ENCODE assay signal across 1 cellular context in the genomic region with DNA sequence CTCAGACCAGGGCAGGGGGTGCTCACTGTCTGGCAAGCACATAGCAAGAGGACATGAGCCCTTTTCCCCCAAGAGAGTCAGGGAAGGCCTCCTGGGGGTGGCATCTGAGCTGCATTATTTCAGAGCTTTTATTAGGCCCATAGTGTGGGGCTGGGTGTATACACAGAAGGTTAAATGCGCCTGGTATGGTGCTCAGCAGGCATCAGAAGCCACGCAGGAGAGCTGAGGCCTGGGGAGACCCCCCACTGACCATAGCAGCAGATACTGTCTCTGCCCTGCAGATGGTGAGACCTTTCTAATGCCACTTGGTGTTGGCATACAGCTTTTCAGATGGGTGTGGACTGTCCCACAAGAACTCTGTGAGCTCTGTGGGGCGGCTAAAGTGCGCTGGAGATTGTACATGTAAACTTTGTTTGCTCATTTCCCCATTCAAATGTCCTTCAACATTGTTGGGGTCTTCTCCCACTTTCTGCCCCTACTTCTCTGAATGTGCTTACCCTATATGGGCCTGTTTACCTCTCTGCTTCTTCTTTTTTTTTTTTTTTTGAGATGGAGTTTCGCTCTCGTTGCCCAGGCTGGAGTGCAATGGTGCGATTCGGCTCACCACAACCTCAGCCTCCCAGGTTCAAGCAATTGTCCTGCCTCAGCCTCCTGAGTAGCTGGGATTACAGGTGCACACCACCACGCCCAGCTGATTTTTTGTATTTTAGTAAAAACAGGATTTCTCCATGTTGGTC.
TF ChIP-seq lines count a peak whose summit lies in the region.

No MANE protein-coding gene starts in this region.

TF ChIP-seq in GM23338, 12 proteins besides CTCF, POLR2A, EP300 and RAD21 (continued from another document):
- TF ChIP-seq, protein P1, sequence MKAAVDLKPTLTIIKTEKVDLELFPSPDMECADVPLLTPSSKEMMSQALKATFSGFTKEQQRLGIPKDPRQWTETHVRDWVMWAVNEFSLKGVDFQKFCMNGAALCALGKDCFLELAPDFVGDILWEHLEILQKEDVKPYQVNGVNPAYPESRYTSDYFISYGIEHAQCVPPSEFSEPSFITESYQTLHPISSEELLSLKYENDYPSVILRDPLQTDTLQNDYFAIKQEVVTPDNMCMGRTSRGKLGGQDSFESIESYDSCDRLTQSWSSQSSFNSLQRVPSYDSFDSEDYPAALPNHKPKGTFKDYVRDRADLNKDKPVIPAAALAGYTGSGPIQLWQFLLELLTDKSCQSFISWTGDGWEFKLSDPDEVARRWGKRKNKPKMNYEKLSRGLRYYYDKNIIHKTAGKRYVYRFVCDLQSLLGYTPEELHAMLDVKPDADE (IDR thresholded peaks at IDR 0.05), result no peak
- TF ChIP-seq, protein P2, sequence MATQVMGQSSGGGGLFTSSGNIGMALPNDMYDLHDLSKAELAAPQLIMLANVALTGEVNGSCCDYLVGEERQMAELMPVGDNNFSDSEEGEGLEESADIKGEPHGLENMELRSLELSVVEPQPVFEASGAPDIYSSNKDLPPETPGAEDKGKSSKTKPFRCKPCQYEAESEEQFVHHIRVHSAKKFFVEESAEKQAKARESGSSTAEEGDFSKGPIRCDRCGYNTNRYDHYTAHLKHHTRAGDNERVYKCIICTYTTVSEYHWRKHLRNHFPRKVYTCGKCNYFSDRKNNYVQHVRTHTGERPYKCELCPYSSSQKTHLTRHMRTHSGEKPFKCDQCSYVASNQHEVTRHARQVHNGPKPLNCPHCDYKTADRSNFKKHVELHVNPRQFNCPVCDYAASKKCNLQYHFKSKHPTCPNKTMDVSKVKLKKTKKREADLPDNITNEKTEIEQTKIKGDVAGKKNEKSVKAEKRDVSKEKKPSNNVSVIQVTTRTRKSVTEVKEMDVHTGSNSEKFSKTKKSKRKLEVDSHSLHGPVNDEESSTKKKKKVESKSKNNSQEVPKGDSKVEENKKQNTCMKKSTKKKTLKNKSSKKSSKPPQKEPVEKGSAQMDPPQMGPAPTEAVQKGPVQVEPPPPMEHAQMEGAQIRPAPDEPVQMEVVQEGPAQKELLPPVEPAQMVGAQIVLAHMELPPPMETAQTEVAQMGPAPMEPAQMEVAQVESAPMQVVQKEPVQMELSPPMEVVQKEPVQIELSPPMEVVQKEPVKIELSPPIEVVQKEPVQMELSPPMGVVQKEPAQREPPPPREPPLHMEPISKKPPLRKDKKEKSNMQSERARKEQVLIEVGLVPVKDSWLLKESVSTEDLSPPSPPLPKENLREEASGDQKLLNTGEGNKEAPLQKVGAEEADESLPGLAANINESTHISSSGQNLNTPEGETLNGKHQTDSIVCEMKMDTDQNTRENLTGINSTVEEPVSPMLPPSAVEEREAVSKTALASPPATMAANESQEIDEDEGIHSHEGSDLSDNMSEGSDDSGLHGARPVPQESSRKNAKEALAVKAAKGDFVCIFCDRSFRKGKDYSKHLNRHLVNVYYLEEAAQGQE (IDR thresholded peaks at IDR 0.05; ENCODE audit: unreplicated experiment), result no peak
- TF ChIP-seq EZH2 (IDR thresholded peaks at IDR 0.05; ENCODE audit: low read depth, unreplicated experiment) (no peak), CREB1 (CRISPR knock-in tag; IDR thresholded peaks at IDR 0.05; ENCODE audit: low read depth) (no peak)
